Comparison of ENCODE assay signal across 18 cellular contexts in the genomic region with DNA sequence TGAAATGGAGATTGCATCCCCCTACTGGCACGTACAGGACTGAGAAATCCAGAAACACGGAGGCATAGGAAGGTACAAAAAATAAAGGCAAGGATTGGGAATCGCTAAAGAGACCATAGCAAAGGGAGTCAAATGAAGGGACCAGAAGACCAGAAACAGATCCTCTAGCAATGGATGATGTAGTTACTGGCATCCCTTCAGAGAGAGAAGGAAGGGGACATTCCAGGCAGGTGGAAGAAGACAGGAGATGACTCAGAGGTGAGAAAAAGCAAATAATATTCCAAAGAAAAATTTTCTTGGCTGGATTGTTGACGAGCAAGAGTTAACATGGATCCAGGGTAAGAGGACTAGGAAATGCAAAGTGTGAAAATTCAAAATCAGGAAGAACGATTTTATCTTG.
DNase-seq lines count a peak whose midpoint lies in the region; ATAC-seq and TF ChIP-seq lines count a peak whose summit lies in the region.
"Had no signal": no experiment of that assay in that cellular context is flagged by ENCODE, and none has a peak within 500 bp of the region (broad histone marks: within the 10 kb centered on the region; RNA-seq: fewer than 3 reads in every experiment).

No MANE protein-coding gene starts in this region.

- peaks cover 6% of the 10 kb centered on the region for H3K27me3 Mint-ChIP-seq in HFFc6 (ENCODE audit: insufficient read depth)

- H3K27ac ChIP-seq in gastroesophageal sphincter (peak overlapping the region in 3 of 4 donors; percentile 51 to 63 (median 58)), gastrocnemius medialis (peak overlapping the region; percentile 9 to 59 (median 24))
- H3K27ac ChIP-seq: A549 had no signal

- no peaks in the 10 kb centered on the region for H3K9me3 Mint-ChIP-seq in HFFc6

- no peak for DNase-seq in HFFc6
- no peak for DNase-seq in astrocyte of the spinal cord (ENCODE audit: low read depth, low spot score)
- no peak for DNase-seq in gastrocnemius medialis
- no peak for DNase-seq in NCI-H446 (lab: John Stamatoyannopoulos, UW)
- no peak for DNase-seq in omental fat pad (ENCODE audit: low spot score)
- DNase-seq in activated CD4-positive, alpha-beta T cell treated with anti-CD3 and anti-CD28 coated beads, Interleukin-2, amount 50 U/mL, for 48 hours: no peak
- DNase-seq in inferior parietal cortex (ENCODE audit: extremely low spot score): no peak
- DNase-seq: BE2C, EL, H7, Karpas-422, NCI-H1694, NCI-H2081, NCI-H2171 treated with DMSO at 0.1 percent for 48 hours, NCI-H526 treated with DMSO at 0.1 percent for 48 hours, Right ventricle myocardium superior had no signal

- H3K27me3 ChIP-seq in gastroesophageal sphincter (no peaks in the 10 kb centered on the region), gastrocnemius medialis (no peaks in the 10 kb centered on the region)
- H3K27me3 ChIP-seq: BE2C had no signal

- H3K36me3 ChIP-seq in gastroesophageal sphincter (no peaks in the 10 kb centered on the region), gastrocnemius medialis (no peaks in the 10 kb centered on the region)
- H3K36me3 ChIP-seq: BE2C had no signal

- ATAC-seq in gastroesophageal sphincter (no peak), gastrocnemius medialis (no peak), omental fat pad (ENCODE audit: low FRiP score) (no peak)

- H3K4me1 ChIP-seq in gastroesophageal sphincter: peaks cover 0 to 15% (median 0%) of the 10 kb centered on the region in 3 donors
- H3K4me1 ChIP-seq in gastrocnemius medialis: peaks cover 10 to 36% of the 10 kb centered on the region in 2 donors
- H3K4me1 ChIP-seq: A549, BE2C had no signal

- 70 to 83% methylated on average over 4 of the region's 5 CpGs for WGBS in gastroesophageal sphincter (ENCODE audit: low coverage in 1 of 2), 2 donors

- H3K4me3 ChIP-seq in astrocyte of the spinal cord (ENCODE audit: low read depth, low read length): no peak overlapping the region
- H3K4me3 ChIP-seq in gastroesophageal sphincter: no peak overlapping the region
- H3K4me3 ChIP-seq in gastrocnemius medialis: no peak overlapping the region
- H3K4me3 ChIP-seq: A549 had no signal

- no peaks in the 10 kb centered on the region for H3K36me3 Mint-ChIP-seq in HFFc6 (ENCODE audit: low read depth)

- H3K4me1 Mint-ChIP-seq in HFFc6 (ENCODE audit: low read depth): peaks cover 22% of the 10 kb centered on the region

- no peaks in the 10 kb centered on the region for H3K9me3 ChIP-seq in gastroesophageal sphincter
- no peaks in the 10 kb centered on the region for H3K9me3 ChIP-seq in gastrocnemius medialis
- H3K9me3 ChIP-seq: A549, BE2C had no signal

- TF ChIP-seq EP300 in gastroesophageal sphincter (IDR thresholded peaks at IDR 0.05): no peak

- TF ChIP-seq CTCF in HFFc6 (IDR thresholded peaks at IDR 0.05) (0 out of 2 replicates have a peak, but pooled peaks have one; percentile 7), astrocyte of the spinal cord (IDR thresholded peaks at IDR 0.05; ENCODE audit: low read depth, low read length) (peak; percentile 4), gastroesophageal sphincter (IDR thresholded peaks at IDR 0.05) (no peak), gastrocnemius medialis (IDR thresholded peaks at IDR 0.05 in 4 of 5, conservative IDR thresholded peaks at IDR 0.05 in 1 of 5) (no peak), omental fat pad (IDR thresholded peaks at IDR 0.05) (no peak)

- H3K27ac Mint-ChIP-seq in HFFc6: no peak overlapping the region

- in situ Hi-C loops in astrocyte of the spinal cord (cut with HindIII; ENCODE audit: low sequenced_read_pairs) (no loop called here), gastrocnemius medialis (cut with MboI; ENCODE audit: low sequenced_read_pairs in 4 of 4) (no loop called here)

- intact Hi-C loops in gastrocnemius medialis (cut with DNase I; ENCODE audit: low total_unique reads): no loop called here

- no peak overlapping the region for H3K4me3 Mint-ChIP-seq in HFFc6

- TF ChIP-seq POLR2A in gastroesophageal sphincter (IDR thresholded peaks at IDR 0.05) (no peak), gastrocnemius medialis (IDR thresholded peaks at IDR 0.05) (no peak)

Comparison
In these comparisons a context has a peak if more than half of its experiments do, and no peak if none do; other contexts are left out.
1. CTCF ChIP-seq: peak in HFFc6 (single experiment) and astrocyte of the spinal cord (single experiment); none in gastroesophageal sphincter (0 of 4), gastrocnemius medialis (0 of 5) and omental fat pad (0 of 3).